In genomic region chr11:765025-765801, GRCh38 we compare ENCODE assay signal across 8 cellular contexts. TPM values are rescaled to one million over a fixed set of nuclear protein-coding genes. Genes with fewer than 3 reads are reported as not detected.
DNase-seq lines count a peak whose midpoint lies in the region; ATAC-seq, FAIRE-seq and TF ChIP-seq lines count a peak whose summit lies in the region.

No MANE protein-coding gene starts in this region.

- no peak overlapping the region for H3K9ac ChIP-seq in astrocyte (ENCODE audit: low read length)

- CTCF ChIA-PET in CD4-positive, alpha-beta memory T cell (lab: Charles Lee; ENCODE audit: partially characterized antibody), result interaction anchor here (0.5 to 2.1 kb wide), 14 partner anchors 11 to 211 kb away, joined by 3 to 11 read pairs (median 4); partner anchors contain the start of gene GATD1

- H3K79me2 ChIP-seq in astrocyte (ENCODE audit: insufficient read depth, low read length), result peaks cover 2% of the 10 kb centered on the region
- no peaks in the 10 kb centered on the region for H3K79me2 ChIP-seq in hepatocyte

- intact Hi-C loops in CD4-positive, alpha-beta memory T cell (cut with micrococcal nuclease), result loop anchor here (1.0 kb wide), 2 partner anchors 37 to 210 kb away; no protein-coding TSS in a partner anchor

- H3K4me1 Mint-ChIP-seq in CD4-positive, alpha-beta memory T cell, result no peaks in the 10 kb centered on the region
- H3K4me1 Mint-ChIP-seq in astrocyte (ENCODE audit: low read depth, unreplicated experiment), result peaks cover 9% of the 10 kb centered on the region

- peaks cover 4 to 41% of the 10 kb centered on the region in 2 donors for H3K36me3 Mint-ChIP-seq in CD4-positive, alpha-beta memory T cell
- H3K36me3 Mint-ChIP-seq in astrocyte (ENCODE audit: low read depth, unreplicated experiment), result peaks cover 6% of the 10 kb centered on the region

- no peaks in the 10 kb centered on the region for H3K27me3 Mint-ChIP-seq in CD4-positive, alpha-beta memory T cell
- H3K27me3 Mint-ChIP-seq in astrocyte (ENCODE audit: low read depth, unreplicated experiment), result no peaks in the 10 kb centered on the region

- H3K9me3 ChIP-seq in CD4-positive, alpha-beta memory T cell (ENCODE audit: control insufficient read depth in 1 of 2, low read length in 2 of 2), result no peaks in the 10 kb centered on the region
- H3K9me3 ChIP-seq in astrocyte (ENCODE audit: insufficient read depth, low read depth, low read length), result no peaks in the 10 kb centered on the region
- no peaks in the 10 kb centered on the region for H3K9me3 ChIP-seq in hepatocyte (ENCODE audit: low read depth)

- ATAC-seq in HG02623 (IDR thresholded peaks at IDR 0.05; ENCODE audit: unreplicated experiment), result no peak

- H2AFZ ChIP-seq in astrocyte (ENCODE audit: low read depth, low read length), result no peak overlapping the region
- H2AFZ ChIP-seq in hepatocyte, result no peak overlapping the region

- peak overlapping the region in 5 of 7 donors; percentile 55 to 81 (median 75) for H3K27ac Mint-ChIP-seq in CD4-positive, alpha-beta memory T cell
- peak overlapping the region; percentile 41 for H3K27ac Mint-ChIP-seq in astrocyte (ENCODE audit: unreplicated experiment)

- no peak for FAIRE-seq in astrocyte (lab: Jason Lieb, UNC)

- TF ChIP-seq CTCF in astrocyte (IDR thresholded peaks at IDR 0.05; ENCODE audit: insufficient read depth, low read depth, low read length) (peak; percentile 17), hepatocyte (IDR thresholded peaks at IDR 0.05; ENCODE audit: poor library complexity) (peak; percentile 46)

- peaks cover 61% of the 10 kb centered on the region for H4K20me1 ChIP-seq in astrocyte (ENCODE audit: insufficient read depth, low read length)
- H4K20me1 ChIP-seq in hepatocyte (ENCODE audit: insufficient read depth, poor library complexity, severe bottlenecking), result peaks cover 3% of the 10 kb centered on the region

- no peak overlapping the region for H3K4me3 Mint-ChIP-seq in CD4-positive, alpha-beta memory T cell
- no peak overlapping the region for H3K4me3 Mint-ChIP-seq in astrocyte (ENCODE audit: unreplicated experiment)

- H3K4me3 ChIP-seq in CD4-positive, alpha-beta memory T cell (ENCODE audit: low read length in 2 of 2), result no peak overlapping the region
- no peak overlapping the region for H3K4me3 ChIP-seq in astrocyte (ENCODE audit: insufficient read depth, low read depth, low read length)
- H3K4me3 ChIP-seq in hepatocyte, result no peak overlapping the region

- H3K9me3 Mint-ChIP-seq in CD4-positive, alpha-beta memory T cell, result no peaks in the 10 kb centered on the region
- no peaks in the 10 kb centered on the region for H3K9me3 Mint-ChIP-seq in astrocyte (ENCODE audit: unreplicated experiment)

- POLR2A ChIA-PET in CD4-positive, alpha-beta memory T cell (lab: Charles Lee; ENCODE audit: partially characterized antibody), result interaction anchor here (0.9 to 1.6 kb wide), 5 partner anchors 11 to 211 kb away, joined by 3 to 6 read pairs (median 4); no protein-coding TSS in a partner anchor

- H3K27me3 ChIP-seq in CD4-positive, alpha-beta memory T cell (ENCODE audit: insufficient read depth, low read length), result no peaks in the 10 kb centered on the region
- H3K27me3 ChIP-seq in astrocyte (ENCODE audit: insufficient read depth, low read length) (no peaks in the 10 kb centered on the region), hepatocyte (no peaks in the 10 kb centered on the region)

- H3K4me1 ChIP-seq in CD4-positive, alpha-beta memory T cell (ENCODE audit: insufficient read depth, low read length), result no peaks in the 10 kb centered on the region
- peaks cover 7% of the 10 kb centered on the region for H3K4me1 ChIP-seq in astrocyte (ENCODE audit: insufficient read depth, low read length)
- H3K4me1 ChIP-seq in hepatocyte (ENCODE audit: insufficient read depth), result peaks cover 8% of the 10 kb centered on the region

- H3K9me2 ChIP-seq in hepatocyte (replicated peaks; ENCODE audit: insufficient read depth), result no peaks in the 10 kb centered on the region

- WGBS in hepatocyte (ENCODE audit: low lambda C conversion rate, missing lambda C conversion rate), result 81% methylated on average over 19 of the region's 19 CpGs

- no peak overlapping the region for H3K4me2 ChIP-seq in astrocyte (ENCODE audit: low read length)
- no peak overlapping the region for H3K4me2 ChIP-seq in hepatocyte

- peak; percentile 61 to 67 (median 63) for DNase-seq in CD4-positive, alpha-beta memory T cell
- DNase-seq in HK-2 (ENCODE audit: unreplicated experiment), result peak; percentile 55
- DNase-seq in T-helper 1 cell, result peak; percentile 31 to 58 (median 54)
- no peak for DNase-seq in astrocyte (ENCODE audit: low read depth)
- DNase-seq in hepatocyte (ENCODE audit: low spot score), result peak; percentile 65
- peak; percentile 70 for DNase-seq in stimulated activated CD4-positive, alpha-beta T cell treated with anti-CD3 and anti-CD28 coated beads, Interleukin-15, amount 100 ng/mL, for 24 hours
- DNase-seq in NCI-H1092 (lab: John Stamatoyannopoulos, UW), result no peak

- no peak overlapping the region for H3K27ac ChIP-seq in CD4-positive, alpha-beta memory T cell (ENCODE audit: low read depth, low read length)
- H3K27ac ChIP-seq in astrocyte (ENCODE audit: low read depth, low read length), result no peak overlapping the region
- H3K27ac ChIP-seq in hepatocyte, result no peak overlapping the region

- peaks cover 35% of the 10 kb centered on the region for H3K36me3 ChIP-seq in CD4-positive, alpha-beta memory T cell (ENCODE audit: insufficient read depth, low read length)
- H3K36me3 ChIP-seq in astrocyte (ENCODE audit: insufficient read depth, low read length) (peaks cover 17% of the 10 kb centered on the region), hepatocyte (replicated peaks; ENCODE audit: insufficient read depth, low read depth) (no peaks in the 10 kb centered on the region)

RNA-seq across cellular contexts. Expression of gene GATD1, which starts 12.1 kb away (rescaled TPM):
- total RNA-seq in CD4-positive, alpha-beta memory T cell, result 10 to 100 TPM; 51.5 to 64.9 TPM
- 10 to 100 TPM in 1 of 2 donors, 1 to 10 TPM in 1; 4.3 to 15.0 TPM for polyA plus RNA-seq in CD4-positive, alpha-beta memory T cell
- total RNA-seq in astrocyte (51.9 and 60.0 TPM in 2 replicates), hepatocyte (21.4 and 24.2 TPM in 2 replicates)
- 21.6 and 29.0 TPM in 2 replicates for polyA plus RNA-seq in hepatocyte

RNA-seq across cellular contexts. Expression of gene TALDO1, which starts 17.9 kb away (rescaled TPM):
- total RNA-seq in CD4-positive, alpha-beta memory T cell, result 10 to 100 TPM; 80.4 to 90.5 TPM
- 100 to 1,000 TPM; 174 to 244 TPM for polyA plus RNA-seq in CD4-positive, alpha-beta memory T cell
- 150 and 155 TPM in 2 replicates for total RNA-seq in astrocyte
- 132 and 137 TPM in 2 replicates for total RNA-seq in hepatocyte
- polyA plus RNA-seq in hepatocyte, result 161 and 178 TPM in 2 replicates

RNA-seq across cellular contexts. Expression of gene CEND1, which starts 24.7 kb away (rescaled TPM):
- under 1 TPM in 1 of 2 experiments, not detected in 1; 0.19 TPM for total RNA-seq in CD4-positive, alpha-beta memory T cell
- polyA plus RNA-seq in CD4-positive, alpha-beta memory T cell, result not detected
- total RNA-seq in astrocyte, result 0.59 and 0.62 TPM in 2 replicates
- not detected in 2 replicates for total RNA-seq in hepatocyte
- 0.39 TPM in 1 of 2 replicates, not detected in the other for polyA plus RNA-seq in hepatocyte

RNA-seq across cellular contexts. Expression of gene SLC25A22, which starts 32.9 kb away (rescaled TPM):
- 10 to 100 TPM; 24.0 to 24.1 TPM for total RNA-seq in CD4-positive, alpha-beta memory T cell
- polyA plus RNA-seq in CD4-positive, alpha-beta memory T cell, result 10 to 100 TPM in 1 of 2 donors, 1 to 10 TPM in 1; 9.4 to 13.5 TPM
- total RNA-seq in astrocyte (20.5 and 21.4 TPM in 2 replicates), hepatocyte (11.1 and 16.2 TPM in 2 replicates)
- 19.7 and 23.7 TPM in 2 replicates for polyA plus RNA-seq in hepatocyte

RNA-seq across cellular contexts. Expression of gene PIDD1, which starts 39.8 kb away (rescaled TPM):
- total RNA-seq in CD4-positive, alpha-beta memory T cell, result 10 to 100 TPM; 32.5 to 34.8 TPM
- 1 to 10 TPM; 7.0 to 7.8 TPM for polyA plus RNA-seq in CD4-positive, alpha-beta memory T cell
- total RNA-seq in astrocyte, result 22.2 and 26.8 TPM in 2 replicates
- total RNA-seq in hepatocyte, result 7.1 and 11.1 TPM in 2 replicates
- 16.3 and 29.5 TPM in 2 replicates for polyA plus RNA-seq in hepatocyte

Comparison
In these comparisons a context has a peak if more than half of its experiments do, and no peak if none do; other contexts are left out.
1. DNase-seq: peak in CD4-positive, alpha-beta memory T cell (5 of 5), HK-2 (single experiment), T-helper 1 cell (5 of 5), hepatocyte (single experiment) and stimulated activated CD4-positive, alpha-beta T cell treated with anti-CD3 and anti-CD28 coated beads, Interleukin-15, amount 100 ng/mL, for 24 hours (single experiment); none in astrocyte (single experiment) and NCI-H1092 (single experiment).